25 cellular contexts compared by ENCODE assay signal in the genomic region with DNA sequence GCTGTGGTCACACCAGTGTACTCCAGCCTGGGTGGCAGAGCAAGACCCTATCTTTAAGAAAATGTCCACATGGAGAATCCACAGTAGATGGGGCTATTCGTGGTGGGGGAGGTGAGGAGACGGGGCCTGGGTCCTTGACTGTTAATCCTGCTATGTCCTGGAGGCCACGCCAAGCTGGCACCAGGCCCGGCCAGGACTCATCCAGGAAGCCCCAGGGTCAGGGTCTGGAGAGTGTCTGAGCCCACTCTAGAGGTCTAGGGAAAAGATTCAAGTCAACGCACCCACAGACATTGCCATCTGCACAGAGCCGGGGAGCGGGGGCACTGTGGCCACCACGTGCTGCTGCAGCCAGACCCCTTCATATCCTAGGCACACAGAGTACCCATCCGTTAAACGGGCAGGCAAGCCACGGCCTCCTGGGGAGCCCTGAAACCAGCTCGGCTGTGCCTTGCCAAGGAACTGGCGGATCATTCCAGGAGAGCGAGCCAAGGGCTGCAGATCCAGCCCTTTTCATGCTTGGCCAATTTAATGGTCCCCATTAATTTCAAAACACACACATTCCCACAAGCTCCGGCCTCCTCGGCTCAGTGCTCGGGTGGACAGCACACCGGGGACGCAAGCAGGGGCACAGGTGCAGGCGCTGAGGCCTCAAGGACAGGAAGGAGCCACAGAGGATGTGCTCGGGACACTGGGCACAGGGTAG. TPM values are rescaled to one million over a fixed set of nuclear protein-coding genes. Genes with fewer than 3 reads are reported as not detected.
A peak's percentile ranks its signal among the peaks of the same experiment; 100 is the strongest.
DNase-seq lines count a peak whose midpoint lies in the region; ATAC-seq, FAIRE-seq and TF ChIP-seq lines count a peak whose summit lies in the region.
"Had no signal": no experiment of that assay in that cellular context is flagged by ENCODE, and none has a peak within 500 bp of the region (broad histone marks: within the 10 kb centered on the region; RNA-seq: fewer than 3 reads in every experiment).

No MANE protein-coding gene starts in this region.

- H3K27ac ChIP-seq in neural progenitor cell (no peak overlapping the region), small intestine (ENCODE audit: low read depth in 1 of 2, low read length in 1 of 2) (no peak overlapping the region)
- H3K27ac ChIP-seq: C4-2B, HL-60 had no signal

- H3K79me2 ChIP-seq in neural progenitor cell (ENCODE audit: low read depth) = no peaks in the 10 kb centered on the region

- H4K20me1 ChIP-seq in neural progenitor cell (ENCODE audit: low read depth) = peaks cover 25% of the 10 kb centered on the region

- DNase-seq in ACHN = peak; percentile 73
- DNase-seq in M059J (ENCODE audit: low read depth) = peak; percentile 37
- DNase-seq in epithelial cell of proximal tubule (ENCODE audit: low read depth) = peak; percentile 19
- no peak for DNase-seq in neural progenitor cell (ENCODE audit: low spot score)
- DNase-seq in stimulated activated CD4-positive, alpha-beta T cell treated with anti-CD3 and anti-CD28 coated beads, Interleukin-1b, Interleukin-23, amount 100 ng/mL, for 48 hours = no peak
- DNase-seq in small intestine = no peak
- no peak for DNase-seq in activated T-cell treated with anti-CD3 and anti-CD28 coated beads, Interleukin-2, amount 50 U/mL, for 1 hour
- DNase-seq: activated CD4-positive, alpha-beta T cell treated with anti-CD3 and anti-CD28 coated beads, Interleukin-2, amount 50 U/mL, for 48 hours; activated CD8-positive, alpha-beta memory T cell treated with anti-CD3 and anti-CD28 coated beads, Interleukin-2, amount 50 U/mL, for 4 hours; effector CD8-positive, alpha-beta T cell; erythroblast; NCI-H1105; NCI-H1930; NCI-H2227 treated with DMSO at 0.1 percent for 48 hours; stimulated activated CD4-positive, alpha-beta T cell treated with anti-CD3 and anti-CD28 coated beads, Interleukin-2, amount 100 ng/mL, for 24 hours; T-helper 9 cell had no signal

- ATAC-seq in HG03354 (IDR thresholded peaks at IDR 0.05; ENCODE audit: poor library complexity, severe bottlenecking, unreplicated experiment) = no peak
- ATAC-seq: activated naive CD4-positive, alpha-beta T cell treated with anti-CD3 and anti-CD28 coated beads, Interleukin-2, amount 50 U/mL, for 72 hours; WTC11 had no signal

- H3K4me3 ChIP-seq in epithelial cell of proximal tubule (ENCODE audit: low read depth, low read length) (no peak overlapping the region), neural progenitor cell (no peak overlapping the region), small intestine (ENCODE audit: low read depth in 1 of 2, low read length in 2 of 2) (no peak overlapping the region)

- H3K27me3 ChIP-seq in neural progenitor cell (no peaks in the 10 kb centered on the region), small intestine (ENCODE audit: control insufficient read depth in 2 of 2, insufficient read depth in 2 of 2, low read length in 2 of 2) (no peaks in the 10 kb centered on the region)

- no peak for FAIRE-seq in small intestine (lab: Jason Lieb, UNC)
- FAIRE-seq: astrocyte, GM12891 had no signal

- H3K4me2 ChIP-seq in neural progenitor cell = no peak overlapping the region

- peak overlapping the region; percentile 76 for H3K27ac Mint-ChIP-seq in neural progenitor cell
- H3K27ac Mint-ChIP-seq: activated T-helper 2 cell treated with anti-CD3 and anti-CD28 coated beads, Interferon-gamma antibody, Interleukin-2, Interleukin-4, amounts not matched to agents 10 μg/mL and 5 μg/mL and 100 μg/mL, durations not matched to agents 14 hours and 24 hours and 36 hours; stimulated activated effector memory CD8-positive, alpha-beta T cell treated with anti-CD3 and anti-CD28 coated beads, Interleukin-12 subunit alpha, Interleukin-12 subunit beta, amount 100 ng/mL, for 72 hours; WTC11 had no signal

- no peak overlapping the region for H3K9ac ChIP-seq in neural progenitor cell

- TF ChIP-seq CTCF in epithelial cell of proximal tubule (conservative IDR thresholded peaks at IDR 0.05; ENCODE audit: low read depth, low read length) (no peak), neural progenitor cell (IDR thresholded peaks at IDR 0.05) (no peak)

- no peaks in the 10 kb centered on the region for H3K36me3 ChIP-seq in neural progenitor cell
- no peaks in the 10 kb centered on the region for H3K36me3 ChIP-seq in small intestine (ENCODE audit: control insufficient read depth in 2 of 2, insufficient read depth in 2 of 2, low read length in 2 of 2)

- H3K9me3 Mint-ChIP-seq in neural progenitor cell = no peaks in the 10 kb centered on the region
- H3K9me3 Mint-ChIP-seq: activated naive CD4-positive, alpha-beta T cell treated with anti-CD3 and anti-CD28 coated beads, Interleukin-2, amount 50 U/mL, for 72 hours; activated T-helper 2 cell treated with anti-CD3 and anti-CD28 coated beads, Interferon-gamma antibody, Interleukin-2, Interleukin-4, amounts not matched to agents 10 μg/mL and 5 μg/mL and 100 μg/mL, durations not matched to agents 14 hours and 24 hours and 36 hours; stimulated activated effector memory CD8-positive, alpha-beta T cell treated with anti-CD3 and anti-CD28 coated beads, Interleukin-12 subunit alpha, Interleukin-12 subunit beta, amount 100 ng/mL, for 72 hours; WTC11 had no signal

- H3K27me3 Mint-ChIP-seq in neural progenitor cell (ENCODE audit: insufficient read depth, low read depth) = peaks cover 12% of the 10 kb centered on the region

- no peak overlapping the region for H2AFZ ChIP-seq in neural progenitor cell (replicated peaks)

- in situ Hi-C loops in ACHN (cut with HindIII; ENCODE audit: low pct_ligation_motif_present, low pct_unique_long_range_greater_than_20kb, low sequenced_read_pairs) = no loop called here

- H3F3A ChIP-seq in neural progenitor cell (ENCODE audit: low read depth) = peaks cover 15% of the 10 kb centered on the region

- peaks cover 50% of the 10 kb centered on the region for H3K4me1 Mint-ChIP-seq in neural progenitor cell

- WGBS in small intestine, 3 donors = 84 to 93% (median 91%) methylated on average over 21 of the region's 21 CpGs

- H3K4me3 Mint-ChIP-seq in neural progenitor cell = peak overlapping the region; percentile 24
- H3K4me3 Mint-ChIP-seq: stimulated activated effector memory CD8-positive, alpha-beta T cell treated with anti-CD3 and anti-CD28 coated beads, Interleukin-12 subunit alpha, Interleukin-12 subunit beta, amount 100 ng/mL, for 72 hours; WTC11 had no signal

- no peaks in the 10 kb centered on the region for H3K36me3 Mint-ChIP-seq in neural progenitor cell
- H3K36me3 Mint-ChIP-seq: activated naive CD4-positive, alpha-beta T cell treated with anti-CD3 and anti-CD28 coated beads, Interleukin-2, amount 50 U/mL, for 72 hours; stimulated activated effector memory CD8-positive, alpha-beta T cell treated with anti-CD3 and anti-CD28 coated beads, Interleukin-12 subunit alpha, Interleukin-12 subunit beta, amount 100 ng/mL, for 72 hours; WTC11 had no signal

- H3K4me1 ChIP-seq in neural progenitor cell (peaks cover 15% of the 10 kb centered on the region), small intestine (ENCODE audit: control insufficient read depth in 2 of 2, insufficient read depth in 1 of 2, low read depth in 1 of 2, low read length in 1 of 2) (no peaks in the 10 kb centered on the region)

- no peaks in the 10 kb centered on the region for H3K9me3 ChIP-seq in neural progenitor cell (ENCODE audit: low read depth)
- no peaks in the 10 kb centered on the region for H3K9me3 ChIP-seq in small intestine (ENCODE audit: control insufficient read depth, low read depth)

RNA-seq across cellular contexts. Expression of gene MACROD1, which starts 24.7 kb away (rescaled TPM):
- total RNA-seq in M059J (2014; rRNA removed; shearing (Covaris generic)) = 3.8 and 10.3 TPM in 2 replicates
- total RNA-seq in epithelial cell of proximal tubule = 18.7 and 27.8 TPM in 2 replicates
- 11.9 and 27.8 TPM in 2 replicates for total RNA-seq in neural progenitor cell (ENCODE audit: low replicate concordance)
- 100 to 1,000 TPM in 1 of 3 donors, 10 to 100 TPM in 2; 13.1 to 137 (median 13.2) TPM for polyA plus RNA-seq in small intestine

RNA-seq across cellular contexts. Expression of gene STIP1, which starts 44.7 kb away (rescaled TPM):
- 244 and 310 TPM in 2 replicates for total RNA-seq in M059J (2014; rRNA removed; shearing (Covaris generic))
- 275 and 315 TPM in 2 replicates for total RNA-seq in epithelial cell of proximal tubule
- total RNA-seq in neural progenitor cell (ENCODE audit: low replicate concordance) = 252 and 254 TPM in 2 replicates
- polyA plus RNA-seq in small intestine = 10 to 100 TPM; 38.6 to 73.9 (median 43.6) TPM

Comparison
In these comparisons a context has a peak if more than half of its experiments do, and no peak if none do; other contexts are left out.
1. DNase-seq: peak in ACHN (single experiment), M059J (single experiment) and epithelial cell of proximal tubule (single experiment); none in neural progenitor cell (single experiment), stimulated activated CD4-positive, alpha-beta T cell treated with anti-CD3 and anti-CD28 coated beads, Interleukin-1b, Interleukin-23, amount 100 ng/mL, for 48 hours (single experiment), small intestine (single experiment) and activated T-cell treated with anti-CD3 and anti-CD28 coated beads, Interleukin-2, amount 50 U/mL, for 1 hour (single experiment).